ENCODE assay signal across 9 cellular contexts in genomic region chr10:131310904-131311660, GRCh38. TPM values are rescaled to one million over a fixed set of nuclear protein-coding genes. Genes with fewer than 3 reads are reported as not detected.
DNase-seq lines count a peak whose midpoint lies in the region; ATAC-seq and TF ChIP-seq lines count a peak whose summit lies in the region.
"Had no signal": no experiment of that assay in that cellular context is flagged by ENCODE, and none has a peak within 500 bp of the region (broad histone marks: within the 10 kb centered on the region; RNA-seq: fewer than 3 reads in every experiment).

No MANE protein-coding gene starts in this region.

- H3K27me3 ChIP-seq in vagina = no peaks in the 10 kb centered on the region

- no peak for TF ChIP-seq POLR2A in vagina (IDR thresholded peaks at IDR 0.05)

- H3K9me3 Mint-ChIP-seq in mesothelial cell of epicardium = no peaks in the 10 kb centered on the region

- H3K36me3 Mint-ChIP-seq in mesothelial cell of epicardium = no peaks in the 10 kb centered on the region

- peaks cover 13% of the 10 kb centered on the region for H3K4me1 ChIP-seq in vagina

- H3K27me3 Mint-ChIP-seq in mesothelial cell of epicardium (ENCODE audit: low read depth) = peaks cover 53% of the 10 kb centered on the region

- no peak for ATAC-seq in HG03457 (IDR thresholded peaks at IDR 0.05; ENCODE audit: unreplicated experiment)

- no peak overlapping the region for H3K27ac ChIP-seq in vagina
- H3K27ac ChIP-seq: epithelial cell of prostate had no signal

- H3K4me1 Mint-ChIP-seq in mesothelial cell of epicardium = peaks cover 25% of the 10 kb centered on the region

- peak; percentile 10 for DNase-seq in stimulated activated CD4-positive, alpha-beta T cell treated with anti-CD3 and anti-CD28 coated beads, Interleukin-15, amount 100 ng/mL, for 24 hours
- DNase-seq in stimulated activated CD4-positive, alpha-beta T cell treated with anti-CD3 and anti-CD28 coated beads, Interleukin-12 subunit alpha, Interleukin-12 subunit beta, amount 100 ng/mL, for 4 hours = no peak
- DNase-seq in dermis blood vessel endothelial cell = peak; percentile 1
- DNase-seq in mesothelial cell of epicardium (ENCODE audit: low spot score in 2 of 2, unreplicated experiment in 2 of 2) = no peak
- no peak for DNase-seq in vagina (ENCODE audit: extremely low spot score in 2 of 2)
- DNase-seq in EL = no peak
- no peak for DNase-seq in A172 (ENCODE audit: low spot score)

- no peak overlapping the region for H3K27ac Mint-ChIP-seq in mesothelial cell of epicardium

- H3K36me3 ChIP-seq in vagina = no peaks in the 10 kb centered on the region

- no peak for TF ChIP-seq CTCF in mesothelial cell of epicardium (IDR thresholded peaks at IDR 0.05; ENCODE audit: unreplicated experiment)
- no peak for TF ChIP-seq CTCF in vagina (IDR thresholded peaks at IDR 0.05)

- intact Hi-C loops in vagina (cut with DNase I) = no loop called here

- no peaks in the 10 kb centered on the region for H3K9me3 ChIP-seq in vagina

- H3K4me3 Mint-ChIP-seq in mesothelial cell of epicardium = peak overlapping the region; percentile 65

- H3K4me3 ChIP-seq in vagina = peak overlapping the region; percentile 15 to 31

RNA-seq across cellular contexts. Expression of gene TCERG1L, which starts 0.4 kb away (rescaled TPM):
- total RNA-seq in dermis blood vessel endothelial cell = not detected in 2 replicates
- total RNA-seq in mesothelial cell of epicardium = 0.38 to 0.63 TPM (median 0.57 TPM) in 3 replicates
- total RNA-seq in vagina = not detected
- not detected in 2 replicates for total RNA-seq in A172 (2014; rRNA removed; shearing (Covaris generic))

Comparison
In these comparisons a context has a peak if more than half of its experiments do, and no peak if none do; other contexts are left out.
1. DNase-seq: peak in stimulated activated CD4-positive, alpha-beta T cell treated with anti-CD3 and anti-CD28 coated beads, Interleukin-15, amount 100 ng/mL, for 24 hours (single experiment) and dermis blood vessel endothelial cell (single experiment); none in stimulated activated CD4-positive, alpha-beta T cell treated with anti-CD3 and anti-CD28 coated beads, Interleukin-12 subunit alpha, Interleukin-12 subunit beta, amount 100 ng/mL, for 4 hours (single experiment), mesothelial cell of epicardium (0 of 2), vagina (0 of 2), EL (single experiment) and A172 (single experiment).